ENCODE assay signal across 20 cellular contexts in genomic region chr3:6518709-6519345, GRCh38.
A peak's percentile ranks its signal among the peaks of the same experiment; 100 is the strongest.
DNase-seq lines count a peak whose midpoint lies in the region; ATAC-seq, FAIRE-seq and TF ChIP-seq lines count a peak whose summit lies in the region.
"Had no signal": no experiment of that assay in that cellular context is flagged by ENCODE, and none has a peak within 500 bp of the region (broad histone marks: within the 10 kb centered on the region; RNA-seq: fewer than 3 reads in every experiment).

No MANE protein-coding gene starts in this region.

- intact Hi-C loops in HepG2 (cut with micrococcal nuclease; ENCODE audit: unreplicated experiment) (no loop called here), right lobe of liver (cut with DNase I) (no loop called here), left lung (cut with DNase I) (no loop called here), left cardiac atrium (cut with DNase I) (no loop called here)

- H3K27me3 ChIP-seq in HepG2 (ENCODE audit: control insufficient read depth in 1 of 2, insufficient read depth in 2 of 2, low read length in 2 of 2) = no peaks in the 10 kb centered on the region
- no peaks in the 10 kb centered on the region for H3K27me3 ChIP-seq in right lobe of liver
- H3K27me3 ChIP-seq in mesendoderm (ENCODE audit: insufficient read depth, low read length, poor library complexity) = no peaks in the 10 kb centered on the region
- H3K27me3 ChIP-seq in left lung = no peaks in the 10 kb centered on the region

- H3K27ac Mint-ChIP-seq in endothelial cell (ENCODE audit: unreplicated experiment) = peak overlapping the region; percentile 65
- H3K27ac Mint-ChIP-seq: CD4-positive, alpha-beta T cell had no signal

- TF ChIP-seq RAD21 in HepG2 (CRISPR knock-in tag; IDR thresholded peaks at IDR 0.05) = no peak

- H3K4me3 ChIP-seq in HepG2 (replicated peaks in 1 of 3; ENCODE audit: insufficient read depth in 1 of 3, low read depth in 2 of 3, low read length in 3 of 3) = no peak overlapping the region
- H3K4me3 ChIP-seq in right lobe of liver = no peak overlapping the region
- H3K4me3 ChIP-seq in mesendoderm (ENCODE audit: low read length) = no peak overlapping the region
- no peak overlapping the region for H3K4me3 ChIP-seq in left lung
- H3K4me3 ChIP-seq: A549, GM23248 had no signal

- FAIRE-seq in HepG2 (lab: Jason Lieb, UNC) (no peak), H54 (lab: Jason Lieb, UNC) (no peak)
- FAIRE-seq: A549, D721Med, GM12892, GM18507 had no signal

- no peaks in the 10 kb centered on the region for H3K4me1 ChIP-seq in HepG2 (ENCODE audit: insufficient read depth, low read length)
- H3K4me1 ChIP-seq in right lobe of liver = no peaks in the 10 kb centered on the region
- H3K4me1 ChIP-seq in mesendoderm (ENCODE audit: control insufficient read depth, low read depth, low read length) = peaks cover 2% of the 10 kb centered on the region
- no peaks in the 10 kb centered on the region for H3K4me1 ChIP-seq in left lung
- H3K4me1 ChIP-seq: A549, Caco-2 had no signal

- H4K5ac ChIP-seq in mesendoderm (ENCODE audit: low read length) = no peak overlapping the region

- H2BK5ac ChIP-seq in mesendoderm (ENCODE audit: low read length) = no peak overlapping the region

- no peak overlapping the region for H2AK5ac ChIP-seq in mesendoderm (ENCODE audit: low read length)

- in situ Hi-C loops in HepG2 (cut with HindIII; ENCODE audit: extremely low pct_ligation_motif_present, low pct_unique_long_range_greater_than_20kb) = no loop called here

- CTCF ChIA-PET in HepG2 (lab: Yijun Ruan, JAX; ENCODE audit: low intra/inter-chr PET ratio, low total read pairs) = no interaction called here

- peaks cover 28% of the 10 kb centered on the region for H3K4me1 Mint-ChIP-seq in endothelial cell (ENCODE audit: unreplicated experiment)

- no peak overlapping the region for H3K18ac ChIP-seq in mesendoderm (ENCODE audit: low read length)

- no peak overlapping the region for H3K56ac ChIP-seq in mesendoderm (ENCODE audit: low read length)

- H3K79me2 ChIP-seq in HepG2 (ENCODE audit: insufficient read depth, low read length) (no peaks in the 10 kb centered on the region), mesendoderm (ENCODE audit: control insufficient read depth, insufficient read depth, low read length) (no peaks in the 10 kb centered on the region)

- H3K27ac ChIP-seq in HepG2 (ENCODE audit: extremely low read length, insufficient read depth, low read length) (no peak overlapping the region), right lobe of liver (no peak overlapping the region), mesendoderm (ENCODE audit: low read depth, low read length) (no peak overlapping the region), left lung (no peak overlapping the region)
- H3K27ac ChIP-seq: 22Rv1, A549, C4-2B, GM23248 had no signal

- H3K4me2 ChIP-seq in HepG2 (ENCODE audit: low read depth, low read length) = no peak overlapping the region
- no peak overlapping the region for H3K4me2 ChIP-seq in mesendoderm (ENCODE audit: low read length)
- H3K4me2 ChIP-seq: A549 had no signal

- no peak overlapping the region for H4K8ac ChIP-seq in mesendoderm (ENCODE audit: low read depth, low read length)

- no peak for ATAC-seq in HepG2
- no peak for ATAC-seq in right lobe of liver
- no peak for ATAC-seq in left lung
- ATAC-seq in left cardiac atrium = no peak
- ATAC-seq: A549 had no signal

- H3K4ac ChIP-seq in mesendoderm (ENCODE audit: low read depth, low read length) = no peak overlapping the region

- TF ChIP-seq EP300 in HepG2 (IDR thresholded peaks at IDR 0.05; ENCODE audit: low read depth in 2 of 2, low read length in 2 of 2) (no peak), HepG2 (CRISPR knock-in tag; IDR thresholded peaks at IDR 0.05; ENCODE audit: borderline replicate concordance) (no peak)

- H2AFZ ChIP-seq in HepG2 (ENCODE audit: low read length) = no peak overlapping the region
- H2AFZ ChIP-seq: GM23248 had no signal

- peaks cover 25% of the 10 kb centered on the region for H3K36me3 Mint-ChIP-seq in endothelial cell (ENCODE audit: low read depth, unreplicated experiment)

- POLR2A ChIA-PET in HepG2 (lab: Yijun Ruan, JAX) = no interaction called here

- DNase-seq in HepG2 (ENCODE audit: low spot score) (no peak), right lobe of liver (no peak), endothelial cell (ENCODE audit: low spot score) (no peak), mesendoderm (peak; percentile 14), H54 (ENCODE audit: insufficient read length, low spot score) (no peak), left lung (no peak), left cardiac atrium (no peak)
- DNase-seq in activated CD4-positive, CD25-positive, alpha-beta regulatory T cell (lab: John Stamatoyannopoulos, UW) = no peak
- DNase-seq: AML-193; Caco-2; CD4-positive, alpha-beta T cell; GDM1; GM23248; H7 had no signal

- H3K9ac ChIP-seq in HepG2 (ENCODE audit: insufficient read depth, low read depth, low read length) (no peak overlapping the region), mesendoderm (ENCODE audit: low read length) (no peak overlapping the region)
- H3K9ac ChIP-seq: GM23248 had no signal

- H2BK15ac ChIP-seq in mesendoderm (replicated peaks; ENCODE audit: low read depth) = no peak overlapping the region

- no TSS peak for BruUV-seq in HepG2 (replicated peaks; lab: Mats Ljungman, UMichigan)

- H3K27me3 Mint-ChIP-seq in endothelial cell (ENCODE audit: unreplicated experiment) = no peaks in the 10 kb centered on the region
- H3K27me3 Mint-ChIP-seq: CD4-positive, alpha-beta T cell had no signal

- H3K23ac ChIP-seq in mesendoderm (ENCODE audit: low read length) = no peak overlapping the region

- H3K9me3 Mint-ChIP-seq in endothelial cell (ENCODE audit: unreplicated experiment) = peaks cover 12% of the 10 kb centered on the region

- WGBS in HepG2 (ENCODE audit: low lambda C conversion rate) = 49% methylated on average over 6 of the region's 6 CpGs
- 50% methylated on average over 6 of the region's 6 CpGs for WGBS in right lobe of liver (ENCODE audit: insufficient coverage, low coverage, low lambda C conversion rate, missing lambda C conversion rate)
- no CpG with 5 or more reads among the region's 6 CpGs for WGBS in mesendoderm (ENCODE audit: extremely low coverage, insufficient coverage, low lambda C conversion rate)

- no peak overlapping the region for H3K4me3 Mint-ChIP-seq in endothelial cell (ENCODE audit: unreplicated experiment)
- H3K4me3 Mint-ChIP-seq: CD4-positive, alpha-beta T cell had no signal

- TF ChIP-seq POLR2A in HepG2 (IDR thresholded peaks at IDR 0.05; ENCODE audit: insufficient read depth in 1 of 2, low read depth in 2 of 2, low read length in 2 of 2) = no peak
- no peak for TF ChIP-seq POLR2A in right lobe of liver (IDR thresholded peaks at IDR 0.05)
- TF ChIP-seq POLR2A in H54 (IDR thresholded peaks at IDR 0.05; ENCODE audit: low read depth, low read length) = no peak

- no peaks in the 10 kb centered on the region for H4K20me1 ChIP-seq in HepG2 (ENCODE audit: insufficient read depth, low read length)

- H2BK120ac ChIP-seq in mesendoderm (ENCODE audit: low read depth, low read length) = no peak overlapping the region

- H3K36me3 ChIP-seq in HepG2 (replicated peaks in 1 of 2; ENCODE audit: control insufficient read depth in 1 of 2, insufficient read depth in 2 of 2, low read length in 2 of 2) (no peaks in the 10 kb centered on the region), right lobe of liver (no peaks in the 10 kb centered on the region), mesendoderm (ENCODE audit: control insufficient read depth, insufficient read depth, low read length) (no peaks in the 10 kb centered on the region), left lung (no peaks in the 10 kb centered on the region)

- no peak for TF ChIP-seq CTCF in HepG2 (CRISPR knock-in tag; IDR thresholded peaks at IDR 0.05)
- TF ChIP-seq CTCF in right lobe of liver (IDR thresholded peaks at IDR 0.05) = no peak
- TF ChIP-seq CTCF in endothelial cell (IDR thresholded peaks at IDR 0.05; ENCODE audit: unreplicated experiment) = no peak
- no peak for TF ChIP-seq CTCF in left lung (IDR thresholded peaks at IDR 0.05)

- H3K9me3 ChIP-seq in HepG2 (ENCODE audit: low read length) (peaks cover 79% of the 10 kb centered on the region), right lobe of liver (no peaks in the 10 kb centered on the region), left lung (peaks cover 0 to 7% of the 10 kb centered on the region in 2 donors)
- H3K9me3 ChIP-seq: A549, Caco-2 had no signal

- no peaks in the 10 kb centered on the region for H3K79me1 ChIP-seq in mesendoderm (ENCODE audit: low read length)

TF ChIP-seq in HepG2, 621 proteins besides CTCF, POLR2A, EP300 and RAD21:
- TF ChIP-seq SCMH1 (CRISPR knock-in tag; IDR thresholded peaks at IDR 0.05; ENCODE audit: borderline replicate concordance) (no peak), FOXP4 (CRISPR knock-in tag; IDR thresholded peaks at IDR 0.05) (no peak), ZBTB33 (CRISPR knock-in tag; IDR thresholded peaks at IDR 0.05) (peak; percentile 34; the same call in 1 of the 2 replicates)
